8 cellular contexts compared by ENCODE assay signal in the genomic region with DNA sequence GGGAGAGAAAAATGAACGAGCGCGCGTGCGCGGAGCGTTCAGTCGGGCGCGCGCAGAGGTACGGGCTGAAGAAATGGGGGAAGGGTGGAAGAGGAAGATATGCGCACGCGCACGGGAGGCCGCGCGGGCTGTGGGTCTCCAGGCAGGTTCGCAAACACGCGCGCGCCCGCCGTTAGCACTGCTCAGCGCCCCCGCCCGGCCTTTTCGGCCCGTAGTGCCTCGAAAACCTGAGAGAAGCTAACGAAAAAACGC. TPM values are rescaled to one million over a fixed set of nuclear protein-coding genes. Genes with fewer than 3 reads are reported as not detected.
DNase-seq lines count a peak whose midpoint lies in the region; ATAC-seq and TF ChIP-seq lines count a peak whose summit lies in the region.

No MANE protein-coding gene starts in this region.

- TF ChIP-seq CTCF in A673 (conservative IDR thresholded peaks at IDR 0.05; ENCODE audit: low read depth, low read length) = no peak

- H3K36me3 ChIP-seq in A673 (ENCODE audit: insufficient read depth, low read length, poor library complexity, severe bottlenecking) = no peaks in the 10 kb centered on the region

- H3K4me1 ChIP-seq in A673 (ENCODE audit: insufficient read depth, low read length, poor library complexity, severe bottlenecking) = peaks cover 22% of the 10 kb centered on the region

- H3K4me3 ChIP-seq in A673 (ENCODE audit: low read depth, low read length, poor library complexity, severe bottlenecking) = peak overlapping the region; percentile 85

- BruUV-seq in A673 (replicated peaks; lab: Mats Ljungman, UMichigan) = TSS peak; percentile 59

- CTCF ChIA-PET in A673 (lab: Charles Lee) = no interaction called here

- ATAC-seq in GM18907 (IDR thresholded peaks at IDR 0.05; ENCODE audit: unreplicated experiment) (peak; percentile 54), HG03196 (IDR thresholded peaks at IDR 0.05; ENCODE audit: unreplicated experiment) (peak; percentile 43)

- intact Hi-C loops in A673 (cut with micrococcal nuclease; ENCODE audit: unreplicated experiment) = loop anchor here (2.0 to 10.0 kb wide), 3 partner anchors 38 to 636 kb away; a partner anchor contains a TSS

- no peaks in the 10 kb centered on the region for H3K27me3 ChIP-seq in A673 (replicated peaks; ENCODE audit: insufficient read depth, low read depth, low read length, poor library complexity)

- no peaks in the 10 kb centered on the region for H3K9me3 ChIP-seq in A673 (ENCODE audit: low read depth, low read length, poor library complexity, severe bottlenecking)

- peak overlapping the region; percentile 100 for H3K27ac ChIP-seq in A673 (ENCODE audit: low read depth, low read length, poor library complexity, severe bottlenecking)

- POLR2A ChIA-PET in A673 (lab: Charles Lee; ENCODE audit: low non-redundant PET) = no interaction called here

- DNase-seq in A673 (ENCODE audit: low spot score) (peak; percentile 95), NCI-H345 treated with DMSO at 0.1 percent for 48 hours (lab: John Stamatoyannopoulos, UW; ENCODE audit: unreplicated experiment) (peak; percentile 89), cerebellum (ENCODE audit: low spot score) (peak; percentile 88), kidney glomerular epithelial cell (lab: John Stamatoyannopoulos, UW) (peak; percentile 78)
- peak; percentile 89 for DNase-seq in activated CD4-positive, alpha-beta T cell treated with anti-CD3 and anti-CD28 coated beads for 1 hour
- peak; percentile 92 for DNase-seq in stimulated activated CD4-positive, alpha-beta T cell treated with anti-CD3 and anti-CD28 coated beads, Interleukin-15, amount 100 ng/mL, for 24 hours

RNA-seq across cellular contexts. Expression of a gene that starts 0.4 kb away (rescaled TPM):
- total RNA-seq in A673 (2021) (272 and 284 TPM in 2 replicates), cerebellum (208 TPM)

RNA-seq across cellular contexts. Expression of a gene that starts 39.1 kb away (rescaled TPM):
- total RNA-seq in A673 (2021) (10.1 and 12.6 TPM in 2 replicates), cerebellum (0.82 TPM)

Comparison
In these comparisons a context has a peak if more than half of its experiments do, and no peak if none do; other contexts are left out.
1. Peak in every context shown above with its lines: DNase-seq, ATAC-seq, H3K4me3 ChIP-seq and H3K27ac ChIP-seq.